ENCODE assay signal across 1 cellular context in genomic region chr6:135497412-135498177, GRCh38.
TF ChIP-seq lines count a peak whose summit lies in the region.

AHI1 (minus strand) TSS chr6:135497740; CDS start chr6:135492237, 5,503 bp downstream.

TF ChIP-seq in HEK293, 187 proteins besides CTCF, POLR2A, EP300 and RAD21 (continued from another document and continues in another):
- TF ChIP-seq ZNF138 (tag by site-specific recombination; IDR thresholded peaks at IDR 0.05; ENCODE audit: borderline replicate concordance) (no peak), SCRT2 (tag by site-specific recombination; IDR thresholded peaks at IDR 0.05) (no peak), ZNF449 (tag by site-specific recombination; IDR thresholded peaks at IDR 0.05) (peak; percentile 19; the same call in 1 of the 2 replicates), ZNF221 (tag by site-specific recombination; IDR thresholded peaks at IDR 0.05; ENCODE audit: borderline replicate concordance) (no peak), HOXD13 (CRISPR knock-in tag; IDR thresholded peaks at IDR 0.05; ENCODE audit: borderline replicate concordance) (0 out of 2 replicates have a peak, but pooled peaks have one; percentile 35), ZBTB7A (tag by site-specific recombination; IDR thresholded peaks at IDR 0.05; ENCODE audit: low read depth) (peak; percentile 57; the same call in 1 of the 2 replicates), HIC1 (tag by site-specific recombination; IDR thresholded peaks at IDR 0.05) (peak; percentile 94), ZNF623 (tag by site-specific recombination; IDR thresholded peaks at IDR 0.05) (0 out of 2 replicates have a peak, but pooled peaks have one; percentile 7), ZNF133 (tag by site-specific recombination; IDR thresholded peaks at IDR 0.05) (no peak), BCL11A (tag by site-specific recombination; IDR thresholded peaks at IDR 0.05; ENCODE audit: low read depth) (peak; percentile 95), ZSCAN18 (tag by site-specific recombination; IDR thresholded peaks at IDR 0.05) (no peak; the same call in 1 of the 2 replicates), KLF9 (tag by site-specific recombination; IDR thresholded peaks at IDR 0.05; ENCODE audit: low read depth) (peak; percentile 56; the same call in 1 of the 2 replicates), GLIS2 (tag by site-specific recombination; IDR thresholded peaks at IDR 0.05) (peak; percentile 88), ZNF501 (tag by site-specific recombination; IDR thresholded peaks at IDR 0.05) (peak; percentile 96), ZNF544 (tag by site-specific recombination; IDR thresholded peaks at IDR 0.05) (no peak), ZNF549 (tag by site-specific recombination; IDR thresholded peaks at IDR 0.05) (no peak), ZFP3 (tag by site-specific recombination; IDR thresholded peaks at IDR 0.05; ENCODE audit: low read depth) (no peak), ZBTB8A (tag by site-specific recombination; IDR thresholded peaks at IDR 0.05) (peak; percentile 94), YY1 (tag by site-specific recombination; IDR thresholded peaks at IDR 0.05) (no peak; the same call in 1 of the 2 replicates), PRDM10 (tag by site-specific recombination; IDR thresholded peaks at IDR 0.05) (peak; percentile 97), KLF16 (tag by site-specific recombination; IDR thresholded peaks at IDR 0.05) (peak; percentile 81), ZNF677 (tag by site-specific recombination; IDR thresholded peaks at IDR 0.05) (no peak), ZSCAN4 (tag by site-specific recombination; IDR thresholded peaks at IDR 0.05) (0 out of 2 replicates have a peak, but pooled peaks have one; percentile 3), ZNF629 (tag by site-specific recombination; IDR thresholded peaks at IDR 0.05) (peak; percentile 91), ZBTB6 (tag by site-specific recombination; IDR thresholded peaks at IDR 0.05) (peak; percentile 51; the same call in 1 of the 2 replicates), ZBTB17 (tag by site-specific recombination; IDR thresholded peaks at IDR 0.05) (peak; percentile 85), ZBTB48 (tag by site-specific recombination; IDR thresholded peaks at IDR 0.05) (peak; percentile 90), ZNF692 (tag by site-specific recombination; IDR thresholded peaks at IDR 0.05) (peak; percentile 55; the same call in 1 of the 2 replicates), ZIC2 (tag by site-specific recombination; IDR thresholded peaks at IDR 0.05) (peak; percentile 63), ZFP69B (tag by site-specific recombination; IDR thresholded peaks at IDR 0.05) (no peak), ZNF747 (tag by site-specific recombination; IDR thresholded peaks at IDR 0.05) (no peak), FEZF1 (tag by site-specific recombination; IDR thresholded peaks at IDR 0.05) (peak; percentile 35; the same call in 1 of the 2 replicates), ZNF513 (tag by site-specific recombination; IDR thresholded peaks at IDR 0.05) (no peak), ZNF366 (tag by site-specific recombination; conservative IDR thresholded peaks at IDR 0.05) (no peak), PBX3 (CRISPR knock-in tag; IDR thresholded peaks at IDR 0.05) (peak; percentile 91; the same call in 1 of the 2 replicates), ZNF214 (tag by site-specific recombination; IDR thresholded peaks at IDR 0.05; ENCODE audit: borderline replicate concordance) (no peak), GLIS1 (tag by site-specific recombination; IDR thresholded peaks at IDR 0.05) (peak; percentile 65), ZNF488 (tag by site-specific recombination; IDR thresholded peaks at IDR 0.05) (0 out of 2 replicates have a peak, but pooled peaks have one; percentile 48), ZNF514 (tag by site-specific recombination; IDR thresholded peaks at IDR 0.05) (no peak), ZSCAN16 (tag by site-specific recombination; IDR thresholded peaks at IDR 0.05) (no peak), ZNF155 (tag by site-specific recombination; IDR thresholded peaks at IDR 0.05) (no peak), MEIS1 (CRISPR knock-in tag; IDR thresholded peaks at IDR 0.05; ENCODE audit: borderline replicate concordance) (no peak), ZNF10 (tag by site-specific recombination; IDR thresholded peaks at IDR 0.05) (no peak), ZFP37 (tag by site-specific recombination; IDR thresholded peaks at IDR 0.05) (peak; percentile 89), ZNF248 (tag by site-specific recombination; IDR thresholded peaks at IDR 0.05) (no peak), ZNF510 (tag by site-specific recombination; IDR thresholded peaks at IDR 0.05; ENCODE audit: insufficient replicate concordance) (no peak)
